ENCODE assay signal across 8 cellular contexts in genomic region chr13:27792393-27793218, GRCh38. TPM values are rescaled to one million over a fixed set of nuclear protein-coding genes. Genes with fewer than 3 reads are reported as not detected.
DNase-seq lines count a peak whose midpoint lies in the region; ATAC-seq and TF ChIP-seq lines count a peak whose summit lies in the region.

GSX1 (plus strand) TSS chr13:27792483; CDS start chr13:27792691, 208 bp downstream.

- CTCF ChIA-PET in CD4-positive, alpha-beta T cell (lab: Charles Lee): no interaction called here

- peak within 1 kb of the TSS; percentile 74 for H3K9ac ChIP-seq in Loucy (ENCODE audit: low read depth, low read length, poor library complexity, severe bottlenecking)

- no peak for TF ChIP-seq CTCF in CD4-positive, alpha-beta T cell (IDR thresholded peaks at IDR 0.05)
- TF ChIP-seq CTCF in Loucy (conservative IDR thresholded peaks at IDR 0.05; ENCODE audit: low read length) (no peak), foreskin keratinocyte (conservative IDR thresholded peaks at IDR 0.05) (no peak), thoracic aorta (IDR thresholded peaks at IDR 0.05) (no peak)

- H3K79me2 ChIP-seq in Loucy (ENCODE audit: insufficient read depth, low read length): no peaks in the 10 kb centered on the region

- H3K27ac Mint-ChIP-seq in CD4-positive, alpha-beta T cell: no peak within 1 kb of the TSS
- H3K27ac Mint-ChIP-seq in activated T-cell treated with anti-CD3 and anti-CD28 coated beads, Interleukin-2, amount 50 U/mL, for 72 hours: no peak within 1 kb of the TSS

- no peak within 1 kb of the TSS for H3K27ac ChIP-seq in CD4-positive, alpha-beta T cell (ENCODE audit: low read depth, low read length)
- H3K27ac ChIP-seq in foreskin keratinocyte: no peak within 1 kb of the TSS
- no peak within 1 kb of the TSS for H3K27ac ChIP-seq in thoracic aorta

- H3K4me2 ChIP-seq in Loucy (ENCODE audit: low read depth, low read length, poor library complexity, severe bottlenecking): peak within 1 kb of the TSS; percentile 99

- H3K4me1 ChIP-seq in Loucy (ENCODE audit: insufficient read depth, low read length, poor library complexity, severe bottlenecking) (peaks cover 28% of the 10 kb centered on the region), foreskin keratinocyte (no peaks in the 10 kb centered on the region), neuron (ENCODE audit: insufficient read depth, low read length) (peaks cover 34% of the 10 kb centered on the region), thoracic aorta (ENCODE audit: control insufficient read depth in 1 of 2, low read depth in 2 of 2) (peaks cover 26 to 46% of the 10 kb centered on the region in 2 donors)

- H3K36me3 Mint-ChIP-seq in CD4-positive, alpha-beta T cell (ENCODE audit: low read depth): peaks cover 3% of the 10 kb centered on the region
- H3K36me3 Mint-ChIP-seq in activated T-cell treated with anti-CD3 and anti-CD28 coated beads, Interleukin-2, amount 50 U/mL, for 72 hours (ENCODE audit: insufficient read depth in 2 of 2): peaks cover 5 to 7% of the 10 kb centered on the region in 2 donors

- H3K4me3 Mint-ChIP-seq in CD4-positive, alpha-beta T cell: peak within 1 kb of the TSS; percentile 84
- peak within 1 kb of the TSS; percentile 85 to 96 for H3K4me3 Mint-ChIP-seq in activated T-cell treated with anti-CD3 and anti-CD28 coated beads, Interleukin-2, amount 50 U/mL, for 72 hours

- H3K4me3 ChIP-seq in Loucy (ENCODE audit: low read length, poor library complexity, severe bottlenecking) (peak within 1 kb of the TSS; percentile 71), neuron (ENCODE audit: low read length) (peak within 1 kb of the TSS; percentile 22), thoracic aorta (peak within 1 kb of the TSS; percentile 64)

- in situ Hi-C loops in G401 (cut with HindIII; ENCODE audit: low sequenced_read_pairs): no loop called here

- POLR2A ChIA-PET in CD4-positive, alpha-beta T cell (lab: Charles Lee): no interaction called here

- no peaks in the 10 kb centered on the region for H3K9me3 Mint-ChIP-seq in CD4-positive, alpha-beta T cell
- no peaks in the 10 kb centered on the region for H3K9me3 Mint-ChIP-seq in activated T-cell treated with anti-CD3 and anti-CD28 coated beads, Interleukin-2, amount 50 U/mL, for 72 hours

- H3K27me3 Mint-ChIP-seq in CD4-positive, alpha-beta T cell: peaks cover 83% of the 10 kb centered on the region
- peaks cover 89% of the 10 kb centered on the region for H3K27me3 Mint-ChIP-seq in activated T-cell treated with anti-CD3 and anti-CD28 coated beads, Interleukin-2, amount 50 U/mL, for 72 hours (ENCODE audit: low read depth)

- H3K36me3 ChIP-seq in Loucy (ENCODE audit: insufficient read depth, low read length) (no peaks in the 10 kb centered on the region), neuron (ENCODE audit: insufficient read depth, low read length) (no peaks in the 10 kb centered on the region), thoracic aorta (no peaks in the 10 kb centered on the region)

- H4K20me1 ChIP-seq in Loucy (ENCODE audit: insufficient read depth, low read length, poor library complexity, severe bottlenecking): no peaks in the 10 kb centered on the region

- H3F3A ChIP-seq in Loucy (ENCODE audit: low read depth): no peaks in the 10 kb centered on the region

- H3K9me3 ChIP-seq in CD4-positive, alpha-beta T cell (ENCODE audit: control insufficient read depth, low read length): no peaks in the 10 kb centered on the region
- no peaks in the 10 kb centered on the region for H3K9me3 ChIP-seq in Loucy (ENCODE audit: insufficient read depth, low read depth, low read length)
- no peaks in the 10 kb centered on the region for H3K9me3 ChIP-seq in neuron (ENCODE audit: low read length)
- H3K9me3 ChIP-seq in thoracic aorta: no peaks in the 10 kb centered on the region

- H2AFZ ChIP-seq in Loucy (ENCODE audit: low read length) (peak within 1 kb of the TSS; percentile 82; the same call in 1 of the 2 replicates), neuron (ENCODE audit: low read depth, low read length) (no peak within 1 kb of the TSS)

- H3K27me3 ChIP-seq in CD4-positive, alpha-beta T cell (ENCODE audit: control insufficient read depth, insufficient read depth, low read length): peaks cover 88% of the 10 kb centered on the region
- H3K27me3 ChIP-seq in Loucy (ENCODE audit: insufficient read depth, low read length, poor library complexity, severe bottlenecking): no peaks in the 10 kb centered on the region
- H3K27me3 ChIP-seq in foreskin keratinocyte: peaks cover 100% of the 10 kb centered on the region
- H3K27me3 ChIP-seq in neuron (ENCODE audit: insufficient read depth, low read length): peaks cover 90% of the 10 kb centered on the region
- peaks cover 18% of the 10 kb centered on the region for H3K27me3 ChIP-seq in thoracic aorta (replicated peaks; ENCODE audit: insufficient read depth)

- DNase-seq in CD4-positive, alpha-beta T cell: peak in 7 of 10 experiments; percentile 15 to 53 (median 24)
- DNase-seq in activated T-cell treated with anti-CD3 and anti-CD28 coated beads, Interleukin-2, amount 50 U/mL, for 72 hours: peak; percentile 64 to 68
- DNase-seq in foreskin keratinocyte (peak in 1 of 2 donors; percentile 60), thoracic aorta (ENCODE audit: low spot score) (no peak), cerebellar nuclear complex (lab: John Stamatoyannopoulos, UW) (no peak), G401 (ENCODE audit: low spot score) (no peak)

- ATAC-seq in CD4-positive, alpha-beta T cell (ENCODE audit: poor library complexity): peak; percentile 75
- ATAC-seq in activated T-cell treated with anti-CD3 and anti-CD28 coated beads, Interleukin-2, amount 50 U/mL, for 72 hours (replicated peaks in 1 of 2): peak; percentile 82 to 83
- ATAC-seq in foreskin keratinocyte (peak; percentile 90), thoracic aorta (ENCODE audit: insufficient number of reproducible peaks, low FRiP score, low read depth) (no peak)

- intact Hi-C loops in CD4-positive, alpha-beta T cell (cut with DNase I, micrococcal nuclease): loop anchor here in 1 of 2 experiments (5.0 kb wide), 1 partner anchor 170 kb away; the partner anchor contains the start of genes LNX2 and POLR1D

- H3K4me1 Mint-ChIP-seq in CD4-positive, alpha-beta T cell (ENCODE audit: low read depth): peaks cover 46% of the 10 kb centered on the region
- H3K4me1 Mint-ChIP-seq in activated T-cell treated with anti-CD3 and anti-CD28 coated beads, Interleukin-2, amount 50 U/mL, for 72 hours (ENCODE audit: low read depth): peaks cover 30% of the 10 kb centered on the region

- H3K9me2 ChIP-seq in Loucy (replicated peaks; ENCODE audit: low read depth, low read length): no peaks in the 10 kb centered on the region

RNA-seq across cellular contexts. Expression of gene GSX1, which starts in this region (rescaled TPM):
- total RNA-seq in CD4-positive, alpha-beta T cell: not detected
- total RNA-seq in activated T-cell treated with anti-CD3 and anti-CD28 coated beads, Interleukin-2, amount 50 U/mL, for 72 hours: not detected
- total RNA-seq in foreskin keratinocyte: not detected in 2 replicates
- polyA plus RNA-seq in foreskin keratinocyte: not detected in 2 replicates
- not detected for total RNA-seq in thoracic aorta
- not detected in 2 replicates for total RNA-seq in G401 (2014; rRNA removed; shearing (Covaris generic))

Comparison
In these comparisons a context has a peak if more than half of its experiments do, and no peak if none do; other contexts are left out.
1. Peak in DNase-seq and ATAC-seq in CD4-positive, alpha-beta T cell; RNA of the gene not detected or under 1 TPM.
2. Peak in DNase-seq and ATAC-seq in activated T-cell treated with anti-CD3 and anti-CD28 coated beads, Interleukin-2, amount 50 U/mL, for 72 hours; RNA of the gene not detected or under 1 TPM.
3. Peak in ATAC-seq in foreskin keratinocyte; RNA of the gene not detected or under 1 TPM.